14 cellular contexts compared by ENCODE assay signal in the genomic region with DNA sequence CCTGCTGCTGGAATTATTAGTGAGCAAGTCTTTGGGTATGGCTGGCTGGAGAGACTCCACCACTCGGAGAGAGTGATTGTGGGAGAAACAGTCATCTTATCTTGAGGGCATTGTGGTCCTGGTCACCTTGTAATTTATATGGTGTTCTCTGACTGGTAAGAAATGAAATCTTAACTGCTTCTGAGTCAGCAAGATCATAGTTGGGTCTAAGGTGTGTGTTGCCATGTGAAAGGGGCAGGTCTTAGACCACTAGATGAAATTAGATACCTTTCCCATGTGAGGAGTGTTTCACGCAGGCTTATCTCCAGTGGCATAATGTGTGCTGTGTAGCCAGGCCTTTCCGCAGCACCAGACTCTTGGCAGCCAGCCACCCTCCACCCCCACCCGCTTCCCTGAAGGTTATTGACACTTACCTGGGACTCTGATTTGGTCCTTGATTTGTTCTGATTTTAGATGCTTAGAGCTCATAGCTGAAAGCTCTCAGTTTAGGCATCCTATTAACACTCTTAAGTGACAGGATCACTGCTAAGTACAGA. TPM values are rescaled to one million over a fixed set of nuclear protein-coding genes. Genes with fewer than 3 reads are reported as not detected.
DNase-seq lines count a peak whose midpoint lies in the region; ATAC-seq and TF ChIP-seq lines count a peak whose summit lies in the region.
"Had no signal": no experiment of that assay in that cellular context is flagged by ENCODE, and none has a peak within 500 bp of the region (broad histone marks: within the 10 kb centered on the region; RNA-seq: fewer than 3 reads in every experiment).

No MANE protein-coding gene starts in this region.

- H3K27me3 ChIP-seq in gastrocnemius medialis (no peaks in the 10 kb centered on the region), uterus (no peaks in the 10 kb centered on the region)
- H3K27me3 ChIP-seq: spleen had no signal

- CTCF ChIA-PET in activated CD4-positive, alpha-beta T cell treated with anti-CD3 and anti-CD28 coated beads, Interleukin-2, amount 10 ng/mL, durations not matched to agents 7 days and 5 days (lab: Charles Lee): interaction anchor here (1.9 kb wide), 1 partner anchor 9 kb away, joined by 7 read pairs; no protein-coding TSS in a partner anchor

- intact Hi-C loops in gastrocnemius medialis (cut with DNase I; ENCODE audit: low total_unique reads): loop anchor here (2.0 to 10.0 kb wide), 2 partner anchors 33 to 633 kb away; a partner anchor contains a TSS
- intact Hi-C loops in uterus (cut with DNase I; ENCODE audit: low total_unique reads): no loop called here

- no peaks in the 10 kb centered on the region for H3K36me3 ChIP-seq in gastrocnemius medialis
- no peaks in the 10 kb centered on the region for H3K36me3 ChIP-seq in uterus
- H3K36me3 ChIP-seq: spleen had no signal

- no peak for TF ChIP-seq POLR2A in gastrocnemius medialis (IDR thresholded peaks at IDR 0.05)
- no peak for TF ChIP-seq POLR2A in uterus (IDR thresholded peaks at IDR 0.05)

- in situ Hi-C loops in gastrocnemius medialis (cut with MboI; ENCODE audit: low sequenced_read_pairs in 4 of 4): no loop called here

- TF ChIP-seq CTCF in gastrocnemius medialis (IDR thresholded peaks at IDR 0.05 in 4 of 5, conservative IDR thresholded peaks at IDR 0.05 in 1 of 5) (no peak), uterus (IDR thresholded peaks at IDR 0.05) (no peak)

- H3K9me3 ChIP-seq in gastrocnemius medialis: no peaks in the 10 kb centered on the region
- H3K9me3 ChIP-seq in uterus: no peaks in the 10 kb centered on the region
- H3K9me3 ChIP-seq: spleen had no signal

- peaks cover 90 to 96% of the 10 kb centered on the region in 2 donors for H3K4me1 ChIP-seq in gastrocnemius medialis
- peaks cover 0 to 6% of the 10 kb centered on the region in 2 donors for H3K4me1 ChIP-seq in uterus

- H3K27ac Mint-ChIP-seq in activated CD4-positive, alpha-beta T cell treated with anti-CD3 and anti-CD28 coated beads, Interleukin-2, amount 10 ng/mL, durations not matched to agents 7 days and 5 days: no peak overlapping the region
- H3K27ac Mint-ChIP-seq: activated T-helper 1 cell treated with anti-CD3 and anti-CD28 coated beads, Interleukin-12 subunit alpha, Interleukin-12 subunit beta, Interleukin-2, Interleukin-4 antibody, amounts not matched to agents 30 ng/mL and 10 ng/mL and 1 ng/mL, durations not matched to agents 14 hours and 24 hours and 36 hours; mesothelial cell of epicardium had no signal

- ATAC-seq in gastrocnemius medialis: peak; percentile 65 to 73

- H3K4me3 ChIP-seq in gastrocnemius medialis: no peak overlapping the region
- no peak overlapping the region for H3K4me3 ChIP-seq in uterus
- H3K4me3 ChIP-seq: spleen had no signal

- H3K9me3 Mint-ChIP-seq in activated CD4-positive, alpha-beta T cell treated with anti-CD3 and anti-CD28 coated beads, Interleukin-2, amount 10 ng/mL, durations not matched to agents 7 days and 5 days: no peaks in the 10 kb centered on the region
- H3K9me3 Mint-ChIP-seq: activated T-helper 1 cell treated with anti-CD3 and anti-CD28 coated beads, Interleukin-12 subunit alpha, Interleukin-12 subunit beta, Interleukin-2, Interleukin-4 antibody, amounts not matched to agents 30 ng/mL and 10 ng/mL and 1 ng/mL, durations not matched to agents 14 hours and 24 hours and 36 hours; central memory CD8-positive, alpha-beta T cell; mesothelial cell of epicardium had no signal

- no peak overlapping the region for H3K4me3 Mint-ChIP-seq in activated CD4-positive, alpha-beta T cell treated with anti-CD3 and anti-CD28 coated beads, Interleukin-2, amount 10 ng/mL, durations not matched to agents 7 days and 5 days
- H3K4me3 Mint-ChIP-seq: activated T-helper 1 cell treated with anti-CD3 and anti-CD28 coated beads, Interleukin-12 subunit alpha, Interleukin-12 subunit beta, Interleukin-2, Interleukin-4 antibody, amounts not matched to agents 30 ng/mL and 10 ng/mL and 1 ng/mL, durations not matched to agents 14 hours and 24 hours and 36 hours; central memory CD8-positive, alpha-beta T cell; mesothelial cell of epicardium had no signal

- H3K4me1 Mint-ChIP-seq in activated CD4-positive, alpha-beta T cell treated with anti-CD3 and anti-CD28 coated beads, Interleukin-2, amount 10 ng/mL, durations not matched to agents 7 days and 5 days: no peaks in the 10 kb centered on the region

- no peaks in the 10 kb centered on the region for H3K36me3 Mint-ChIP-seq in activated CD4-positive, alpha-beta T cell treated with anti-CD3 and anti-CD28 coated beads, Interleukin-2, amount 10 ng/mL, durations not matched to agents 7 days and 5 days (ENCODE audit: low read depth)
- H3K36me3 Mint-ChIP-seq: mesothelial cell of epicardium had no signal

- H3K27me3 Mint-ChIP-seq in activated CD4-positive, alpha-beta T cell treated with anti-CD3 and anti-CD28 coated beads, Interleukin-2, amount 10 ng/mL, durations not matched to agents 7 days and 5 days: peaks cover 18% of the 10 kb centered on the region

- peak; percentile 26 for DNase-seq in NCI-H1436 (lab: John Stamatoyannopoulos, UW)
- no peak for DNase-seq in NCI-H1436 treated with DMSO at 0.1 percent for 48 hours (lab: John Stamatoyannopoulos, UW)
- DNase-seq in NCI-H345 treated with DMSO at 0.1 percent for 48 hours (lab: John Stamatoyannopoulos, UW; ENCODE audit: unreplicated experiment): peak; percentile 64
- peak; percentile 65 to 69 for DNase-seq in dermis microvascular lymphatic vessel endothelial cell (ENCODE audit: low read depth in 2 of 2)
- DNase-seq in gastrocnemius medialis: peak; percentile 77
- DNase-seq in uterus: no peak
- no peak for DNase-seq in activated CD4-positive, alpha-beta T cell treated with anti-CD3 and anti-CD28 coated beads for 48 hours
- no peak for DNase-seq in activated CD4-positive, alpha-beta T cell treated with anti-CD3 and anti-CD28 coated beads, Interleukin-2, amount 10 ng/mL, durations not matched to agents 7 days and 5 days
- DNase-seq: foreskin melanocyte; spleen; stimulated activated CD8-positive, alpha-beta memory T cell treated with anti-CD3 and anti-CD28 coated beads, Interleukin-4, amount 100 ng/mL, for 48 hours had no signal

- H3K27ac ChIP-seq in gastrocnemius medialis: peak overlapping the region; percentile 94 to 97 (median 96)
- peak overlapping the region in 1 of 2 donors; percentile 8 for H3K27ac ChIP-seq in uterus

- POLR2A ChIA-PET in activated CD4-positive, alpha-beta T cell treated with anti-CD3 and anti-CD28 coated beads, Interleukin-2, amount 10 ng/mL, durations not matched to agents 7 days and 5 days (lab: Charles Lee): no interaction called here

RNA-seq across cellular contexts. Expression of a gene that starts 7.7 kb away (rescaled TPM):
- 0.64 and 2.0 TPM in 2 replicates for total RNA-seq in dermis microvascular lymphatic vessel endothelial cell
- 10 to 100 TPM; 41.9 to 66.5 (median 53.9) TPM for total RNA-seq in gastrocnemius medialis
- total RNA-seq in uterus: 10 to 100 TPM in 1 of 4 donors, 1 to 10 TPM in 3; 2.9 to 49.6 (median 4.9) TPM
- total RNA-seq in activated CD4-positive, alpha-beta T cell treated with anti-CD3 and anti-CD28 coated beads, Interleukin-2, amount 10 ng/mL, durations not matched to agents 7 days and 5 days: 1 to 10 TPM in 1 of 2 experiments, under 1 TPM in 1; 1.00 to 1.3 TPM

RNA-seq across cellular contexts. Expression of a gene that starts 54.6 kb away (rescaled TPM):
- total RNA-seq in dermis microvascular lymphatic vessel endothelial cell (14.4 and 28.3 TPM in 2 replicates), gastrocnemius medialis (10 to 100 TPM; 20.0 to 37.7 (median 24.9) TPM), uterus (10 to 100 TPM; 16.1 to 96.2 (median 66.5) TPM)
- 10 to 100 TPM; 73.2 to 77.1 TPM for total RNA-seq in activated CD4-positive, alpha-beta T cell treated with anti-CD3 and anti-CD28 coated beads, Interleukin-2, amount 10 ng/mL, durations not matched to agents 7 days and 5 days

Comparison
In these comparisons a context has a peak if more than half of its experiments do, and no peak if none do; other contexts are left out.
1. DNase-seq: peak in NCI-H1436 (single experiment), NCI-H345 treated with DMSO at 0.1 percent for 48 hours (single experiment), dermis microvascular lymphatic vessel endothelial cell (2 of 2) and gastrocnemius medialis (2 of 2); none in NCI-H1436 treated with DMSO at 0.1 percent for 48 hours (single experiment), uterus (0 of 2), activated CD4-positive, alpha-beta T cell treated with anti-CD3 and anti-CD28 coated beads for 48 hours (single experiment) and activated CD4-positive, alpha-beta T cell treated with anti-CD3 and anti-CD28 coated beads, Interleukin-2, amount 10 ng/mL, durations not matched to agents 7 days and 5 days (single experiment).